In genomic region chr6:42898891-42899361, GRCh38 we compare ENCODE assay signal across 8 cellular contexts. TPM values are rescaled to one million over a fixed set of nuclear protein-coding genes. Genes with fewer than 3 reads are reported as not detected.
DNase-seq lines count a peak whose midpoint lies in the region; ATAC-seq and TF ChIP-seq lines count a peak whose summit lies in the region.

No MANE protein-coding gene starts in this region.

- peak overlapping the region; percentile 81 for H3K27ac Mint-ChIP-seq in mesothelial cell of epicardium

- no peaks in the 10 kb centered on the region for H3K9me2 ChIP-seq in GM23248 (ENCODE audit: insufficient read depth)

- no peaks in the 10 kb centered on the region for H3K27me3 ChIP-seq in GM23248 (replicated peaks; ENCODE audit: insufficient read depth)

- H3K27me3 Mint-ChIP-seq in mesothelial cell of epicardium (ENCODE audit: low read depth), result no peaks in the 10 kb centered on the region

- WGBS in GM23248 (ENCODE audit: low coverage in 1 of 2, low lambda C conversion rate in 2 of 2, missing lambda C conversion rate in 2 of 2), 2 experiments, result 5 to 7% methylated on average over 10 of the region's 10 CpGs

- H3K36me3 Mint-ChIP-seq in mesothelial cell of epicardium, result no peaks in the 10 kb centered on the region

- H3K27ac ChIP-seq in GM23248, result no peak overlapping the region
- no peak overlapping the region for H3K27ac ChIP-seq in coronary artery

- H3K4me1 ChIP-seq in GM23248 (ENCODE audit: insufficient read depth), result no peaks in the 10 kb centered on the region

- ATAC-seq in HG03175 (IDR thresholded peaks at IDR 0.05; ENCODE audit: unreplicated experiment), result no peak

- no peaks in the 10 kb centered on the region for H3K9me3 Mint-ChIP-seq in mesothelial cell of epicardium

- H4K20me1 ChIP-seq in GM23248 (ENCODE audit: insufficient read depth), result no peaks in the 10 kb centered on the region

- no peak overlapping the region for H3K9ac ChIP-seq in GM23248

- no peak overlapping the region for H3K4me2 ChIP-seq in GM23248 (ENCODE audit: unreplicated experiment)

- TF ChIP-seq CTCF in coronary artery (IDR thresholded peaks at IDR 0.05), result peak; percentile 74
- peak; percentile 93 for TF ChIP-seq CTCF in mesothelial cell of epicardium (IDR thresholded peaks at IDR 0.05; ENCODE audit: unreplicated experiment)

- H2AFZ ChIP-seq in GM23248, result peak overlapping the region; percentile 74

- in situ Hi-C loops in ACHN (cut with HindIII; ENCODE audit: low pct_ligation_motif_present, low pct_unique_long_range_greater_than_20kb, low sequenced_read_pairs), result no loop called here
- in situ Hi-C loops in GM23248 (cut with MboI), result no loop called here

- no peaks in the 10 kb centered on the region for H3K9me3 ChIP-seq in GM23248 (ENCODE audit: low read depth)

- no peaks in the 10 kb centered on the region for H3K79me2 ChIP-seq in GM23248 (ENCODE audit: insufficient read depth)

- peaks cover 70% of the 10 kb centered on the region for H3K4me1 Mint-ChIP-seq in mesothelial cell of epicardium

- H3K36me3 ChIP-seq in GM23248 (ENCODE audit: low read depth), result no peaks in the 10 kb centered on the region

- H3K4me3 Mint-ChIP-seq in mesothelial cell of epicardium, result peak overlapping the region; percentile 54

- H3K4me3 ChIP-seq in GM23248 (no peak overlapping the region), coronary artery (no peak overlapping the region)

- no peaks in the 10 kb centered on the region for H3F3A ChIP-seq in GM23248 (ENCODE audit: insufficient read depth)

- peak; percentile 64 for DNase-seq in ACHN
- DNase-seq in GM23248, result peak; percentile 65
- DNase-seq in NCI-H524 (lab: John Stamatoyannopoulos, UW), result peak; percentile 73 to 83
- peak; percentile 56 to 74 for DNase-seq in activated CD4-positive, alpha-beta T cell treated with anti-CD3 and anti-CD28 coated beads for 24 hours (ENCODE audit: low read depth in 2 of 2)
- no peak for DNase-seq in coronary artery (ENCODE audit: low spot score)
- DNase-seq in mesothelial cell of epicardium (ENCODE audit: low spot score in 2 of 2, unreplicated experiment in 2 of 2), result peak; percentile 41 to 77
- peak; percentile 50 for DNase-seq in stimulated activated CD8-positive, alpha-beta memory T cell treated with anti-CD3 and anti-CD28 coated beads, Interleukin-4, amount 100 ng/mL, for 24 hours (ENCODE audit: low read depth)

RNA-seq across cellular contexts. Expression of gene PTCRA, which starts 16.9 kb away (rescaled TPM):
- not detected in 2 replicates for total RNA-seq in GM23248 (2014; rRNA removed; shearing (Covaris generic))
- polyA plus RNA-seq in GM23248 (2016; fragmentation: Nextera tagmentation; extraction: Ambion mirVana), result not detected in 2 replicates
- not detected in 3 replicates for total RNA-seq in mesothelial cell of epicardium

RNA-seq across cellular contexts. Expression of gene RPL7L1, which starts 19.5 kb away (rescaled TPM):
- 112 and 133 TPM in 2 replicates for total RNA-seq in GM23248 (2014; rRNA removed; shearing (Covaris generic))
- 88.2 and 92.0 TPM in 2 replicates for polyA plus RNA-seq in GM23248 (2016; fragmentation: Nextera tagmentation; extraction: Ambion mirVana)
- total RNA-seq in mesothelial cell of epicardium, result 89.2 to 90.6 TPM (median 90.1 TPM) in 3 replicates

RNA-seq across cellular contexts. Expression of gene CNPY3, which starts 30.4 kb away (rescaled TPM):
- 41.4 and 45.1 TPM in 2 replicates for total RNA-seq in GM23248 (2014; rRNA removed; shearing (Covaris generic))
- 58.6 and 63.6 TPM in 2 replicates for polyA plus RNA-seq in GM23248 (2016; fragmentation: Nextera tagmentation; extraction: Ambion mirVana)
- 61.0 to 64.4 TPM (median 61.6 TPM) in 3 replicates for total RNA-seq in mesothelial cell of epicardium
